Comparison of ENCODE assay signal across 1 cellular context in genomic region chr9:133608382-133608781, GRCh38.
TF ChIP-seq lines count a peak whose summit lies in the region.

No MANE protein-coding gene starts in this region.

TF ChIP-seq in K562, 482 proteins besides CTCF, POLR2A, EP300 and RAD21:
- peak; percentile 53 for TF ChIP-seq RBM25 (IDR thresholded peaks at IDR 0.05; ENCODE audit: low read depth, low read length, severe bottlenecking)
- no peak for TF ChIP-seq SRF (CRISPR knock-in tag; IDR thresholded peaks at IDR 0.05)
